ENCODE assay signal across 1 cellular context in the genomic region with DNA sequence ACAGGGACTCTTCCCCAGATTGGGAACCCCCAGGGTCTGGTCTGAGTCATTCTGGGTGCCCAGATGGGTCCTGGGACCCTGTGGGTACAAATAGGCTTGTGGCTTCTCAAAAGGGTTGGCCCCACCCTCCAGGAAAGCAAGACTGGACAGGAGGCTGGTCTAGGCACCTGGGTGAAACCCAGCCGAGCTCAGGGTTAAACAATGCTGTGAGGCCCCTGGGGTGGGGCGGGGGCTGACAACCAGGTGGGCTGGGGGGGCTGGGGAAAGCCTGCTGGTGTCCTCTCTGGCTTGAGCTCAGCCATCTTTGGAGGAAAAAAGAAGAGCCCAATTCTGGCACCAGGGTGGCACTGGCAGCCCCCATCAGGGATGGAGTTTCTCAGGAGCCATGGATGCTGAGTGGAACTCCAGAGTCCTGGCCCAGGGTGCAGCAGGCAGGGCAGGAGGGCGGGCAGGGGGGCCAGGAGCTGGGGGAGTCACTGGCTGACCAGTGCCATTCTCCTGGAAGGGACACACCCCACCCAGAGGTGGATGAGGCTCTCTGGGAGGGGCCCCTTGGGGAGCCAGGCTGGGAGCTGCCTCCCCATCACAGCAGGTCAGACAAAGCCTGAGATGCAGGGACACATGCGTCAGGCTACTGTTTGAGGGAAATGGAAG.
TF ChIP-seq lines count a peak whose summit lies in the region.

No MANE protein-coding gene starts in this region.

TF ChIP-seq in neural cell, 6 proteins besides CTCF, POLR2A, EP300 and RAD21 (continued from another document):
- TF ChIP-seq EZH2 (IDR thresholded peaks at IDR 0.05; ENCODE audit: borderline replicate concordance, insufficient read depth, low read length, poor library complexity, severe bottlenecking) (no peak), MXI1 (conservative IDR thresholded peaks at IDR 0.05; ENCODE audit: poor library complexity, severe bottlenecking) (no peak)
- TF ChIP-seq, protein P1, sequence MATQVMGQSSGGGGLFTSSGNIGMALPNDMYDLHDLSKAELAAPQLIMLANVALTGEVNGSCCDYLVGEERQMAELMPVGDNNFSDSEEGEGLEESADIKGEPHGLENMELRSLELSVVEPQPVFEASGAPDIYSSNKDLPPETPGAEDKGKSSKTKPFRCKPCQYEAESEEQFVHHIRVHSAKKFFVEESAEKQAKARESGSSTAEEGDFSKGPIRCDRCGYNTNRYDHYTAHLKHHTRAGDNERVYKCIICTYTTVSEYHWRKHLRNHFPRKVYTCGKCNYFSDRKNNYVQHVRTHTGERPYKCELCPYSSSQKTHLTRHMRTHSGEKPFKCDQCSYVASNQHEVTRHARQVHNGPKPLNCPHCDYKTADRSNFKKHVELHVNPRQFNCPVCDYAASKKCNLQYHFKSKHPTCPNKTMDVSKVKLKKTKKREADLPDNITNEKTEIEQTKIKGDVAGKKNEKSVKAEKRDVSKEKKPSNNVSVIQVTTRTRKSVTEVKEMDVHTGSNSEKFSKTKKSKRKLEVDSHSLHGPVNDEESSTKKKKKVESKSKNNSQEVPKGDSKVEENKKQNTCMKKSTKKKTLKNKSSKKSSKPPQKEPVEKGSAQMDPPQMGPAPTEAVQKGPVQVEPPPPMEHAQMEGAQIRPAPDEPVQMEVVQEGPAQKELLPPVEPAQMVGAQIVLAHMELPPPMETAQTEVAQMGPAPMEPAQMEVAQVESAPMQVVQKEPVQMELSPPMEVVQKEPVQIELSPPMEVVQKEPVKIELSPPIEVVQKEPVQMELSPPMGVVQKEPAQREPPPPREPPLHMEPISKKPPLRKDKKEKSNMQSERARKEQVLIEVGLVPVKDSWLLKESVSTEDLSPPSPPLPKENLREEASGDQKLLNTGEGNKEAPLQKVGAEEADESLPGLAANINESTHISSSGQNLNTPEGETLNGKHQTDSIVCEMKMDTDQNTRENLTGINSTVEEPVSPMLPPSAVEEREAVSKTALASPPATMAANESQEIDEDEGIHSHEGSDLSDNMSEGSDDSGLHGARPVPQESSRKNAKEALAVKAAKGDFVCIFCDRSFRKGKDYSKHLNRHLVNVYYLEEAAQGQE (IDR thresholded peaks at IDR 0.05; ENCODE audit: borderline replicate concordance) = no peak
